ENCODE assay signal across 8 cellular contexts in the genomic region with DNA sequence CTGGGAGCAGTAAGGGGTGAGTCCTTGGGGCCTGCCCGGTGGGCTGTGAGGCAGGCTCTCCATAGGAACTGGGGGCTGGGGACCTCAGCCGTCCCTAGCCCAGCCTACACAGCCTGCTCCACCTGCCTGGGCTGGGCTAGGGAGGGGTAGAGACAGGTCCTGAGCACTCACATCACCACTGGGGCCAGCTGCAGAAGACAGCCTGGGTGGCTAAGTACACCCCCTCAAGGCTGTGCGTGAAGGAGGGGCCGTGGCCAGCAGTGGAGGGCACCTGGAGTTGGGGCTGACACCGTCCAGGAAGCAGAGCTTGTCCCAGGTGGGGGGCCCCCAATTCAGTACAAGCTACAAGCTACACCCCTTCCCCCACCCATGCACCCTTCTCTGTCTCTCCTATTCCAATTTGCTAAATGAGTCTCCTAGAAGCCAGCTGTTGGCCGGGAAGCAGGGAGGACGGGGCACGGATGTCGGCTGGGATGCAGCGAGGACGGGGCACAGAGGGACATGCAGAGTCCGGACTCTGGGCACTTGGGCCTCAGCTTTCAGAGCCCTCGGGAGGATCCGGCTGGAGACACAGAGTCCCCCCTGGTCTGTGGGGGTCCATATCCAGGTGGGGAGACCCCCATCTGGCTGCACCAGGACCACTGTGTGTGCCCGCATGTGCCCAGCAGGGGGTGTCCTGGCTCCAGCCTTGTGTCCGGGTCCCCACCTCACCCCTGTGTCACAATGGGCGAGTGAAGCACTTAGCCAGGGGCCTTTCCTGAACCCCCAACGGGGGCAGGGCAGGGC. TPM values are rescaled to one million over a fixed set of nuclear protein-coding genes. Genes with fewer than 3 reads are reported as not detected.
DNase-seq lines count a peak whose midpoint lies in the region; ATAC-seq and TF ChIP-seq lines count a peak whose summit lies in the region.

No MANE protein-coding gene starts in this region.

- H4K20me1 ChIP-seq in BLaER1 = no peaks in the 10 kb centered on the region

- peak overlapping the region; percentile 74 for H3K27ac Mint-ChIP-seq in activated T-helper 1 cell treated with anti-CD3 and anti-CD28 coated beads, Interleukin-12 subunit alpha, Interleukin-12 subunit beta, Interleukin-2, Interleukin-4 antibody, amounts not matched to agents 30 ng/mL and 10 ng/mL and 1 ng/mL, durations not matched to agents 14 hours and 24 hours and 36 hours

- peak overlapping the region; percentile 75 for H3K4me3 ChIP-seq in BLaER1

- no peaks in the 10 kb centered on the region for H3K27me3 ChIP-seq in BLaER1

- no peaks in the 10 kb centered on the region for H3K9me3 ChIP-seq in BLaER1

- peak overlapping the region; percentile 89 for H3K4me3 Mint-ChIP-seq in activated T-helper 1 cell treated with anti-CD3 and anti-CD28 coated beads, Interleukin-12 subunit alpha, Interleukin-12 subunit beta, Interleukin-2, Interleukin-4 antibody, amounts not matched to agents 30 ng/mL and 10 ng/mL and 1 ng/mL, durations not matched to agents 14 hours and 24 hours and 36 hours

- H3K27ac ChIP-seq in BLaER1 = peak overlapping the region; percentile 83

- peaks cover 37% of the 10 kb centered on the region for H3K4me1 Mint-ChIP-seq in activated T-helper 1 cell treated with anti-CD3 and anti-CD28 coated beads, Interleukin-12 subunit alpha, Interleukin-12 subunit beta, Interleukin-2, Interleukin-4 antibody, amounts not matched to agents 30 ng/mL and 10 ng/mL and 1 ng/mL, durations not matched to agents 14 hours and 24 hours and 36 hours (ENCODE audit: low read depth)

- no peaks in the 10 kb centered on the region for H3K27me3 Mint-ChIP-seq in activated T-helper 1 cell treated with anti-CD3 and anti-CD28 coated beads, Interleukin-12 subunit alpha, Interleukin-12 subunit beta, Interleukin-2, Interleukin-4 antibody, amounts not matched to agents 30 ng/mL and 10 ng/mL and 1 ng/mL, durations not matched to agents 14 hours and 24 hours and 36 hours (ENCODE audit: insufficient read depth)

- H3K9ac ChIP-seq in BLaER1 = peak overlapping the region; percentile 80; the same call in 1 of the 2 replicates

- no peaks in the 10 kb centered on the region for H3K36me3 ChIP-seq in BLaER1

- peak overlapping the region; percentile 98 for H3K4me2 ChIP-seq in BLaER1

- H3K36me3 Mint-ChIP-seq in activated T-helper 1 cell treated with anti-CD3 and anti-CD28 coated beads, Interleukin-12 subunit alpha, Interleukin-12 subunit beta, Interleukin-2, Interleukin-4 antibody, amounts not matched to agents 30 ng/mL and 10 ng/mL and 1 ng/mL, durations not matched to agents 14 hours and 24 hours and 36 hours (ENCODE audit: low read depth) = peaks cover 9% of the 10 kb centered on the region

- peak; percentile 40 for TF ChIP-seq POLR2A in GM18505 (IDR thresholded peaks at IDR 0.05; ENCODE audit: borderline replicate concordance, extremely low read depth, insufficient read depth, insufficient read length)

- no peak for DNase-seq in activated T-helper 1 cell treated with anti-CD3 and anti-CD28 coated beads, Interleukin-12 subunit alpha, Interleukin-12 subunit beta, Interleukin-2, Interleukin-4 antibody, amounts not matched to agents 30 ng/mL and 10 ng/mL and 1 ng/mL, durations not matched to agents 14 hours and 24 hours and 36 hours (ENCODE audit: low spot score)
- DNase-seq in lung microvascular endothelial cell (ENCODE audit: low read depth in 2 of 2) (peak; percentile 41 to 47), NCI-H345 treated with DMSO at 0.1 percent for 48 hours (lab: John Stamatoyannopoulos, UW; ENCODE audit: unreplicated experiment) (no peak), NCI-H446 treated with DMSO at 0.1 percent for 48 hours (lab: John Stamatoyannopoulos, UW) (no peak)

- H3K9me3 Mint-ChIP-seq in activated T-helper 1 cell treated with anti-CD3 and anti-CD28 coated beads, Interleukin-12 subunit alpha, Interleukin-12 subunit beta, Interleukin-2, Interleukin-4 antibody, amounts not matched to agents 30 ng/mL and 10 ng/mL and 1 ng/mL, durations not matched to agents 14 hours and 24 hours and 36 hours = no peaks in the 10 kb centered on the region

- no peak for ATAC-seq in GM18505 (IDR thresholded peaks at IDR 0.05; ENCODE audit: unreplicated experiment)
- ATAC-seq in HG03460 (IDR thresholded peaks at IDR 0.05; ENCODE audit: unreplicated experiment) = no peak
- no peak for ATAC-seq in GM18861 (IDR thresholded peaks at IDR 0.05; ENCODE audit: unreplicated experiment)

- intact Hi-C loops in activated T-helper 1 cell treated with anti-CD3 and anti-CD28 coated beads, Interleukin-12 subunit alpha, Interleukin-12 subunit beta, Interleukin-2, Interleukin-4 antibody, amounts not matched to agents 30 ng/mL and 10 ng/mL and 1 ng/mL, durations not matched to agents 14 hours and 24 hours and 36 hours (cut with micrococcal nuclease) = no loop called here

- peaks cover 48% of the 10 kb centered on the region for H3K4me1 ChIP-seq in BLaER1

RNA-seq across cellular contexts. Expression of a gene that starts 1.8 kb away (rescaled TPM):
- total RNA-seq in activated T-helper 1 cell treated with anti-CD3 and anti-CD28 coated beads, Interleukin-12 subunit alpha, Interleukin-12 subunit beta, Interleukin-2, Interleukin-4 antibody, amounts not matched to agents 30 ng/mL and 10 ng/mL and 1 ng/mL, durations not matched to agents 14 hours and 24 hours and 36 hours = 52.9 and 53.7 TPM in 2 replicates
- 109 TPM in 2 replicates for total RNA-seq in lung microvascular endothelial cell

RNA-seq across cellular contexts. Expression of a gene that starts 4.8 kb away (rescaled TPM):
- 25.8 and 30.3 TPM in 2 replicates for total RNA-seq in activated T-helper 1 cell treated with anti-CD3 and anti-CD28 coated beads, Interleukin-12 subunit alpha, Interleukin-12 subunit beta, Interleukin-2, Interleukin-4 antibody, amounts not matched to agents 30 ng/mL and 10 ng/mL and 1 ng/mL, durations not matched to agents 14 hours and 24 hours and 36 hours
- total RNA-seq in lung microvascular endothelial cell = 35.7 and 53.8 TPM in 2 replicates

RNA-seq across cellular contexts. Expression of a gene that starts 15.2 kb away (rescaled TPM):
- total RNA-seq in activated T-helper 1 cell treated with anti-CD3 and anti-CD28 coated beads, Interleukin-12 subunit alpha, Interleukin-12 subunit beta, Interleukin-2, Interleukin-4 antibody, amounts not matched to agents 30 ng/mL and 10 ng/mL and 1 ng/mL, durations not matched to agents 14 hours and 24 hours and 36 hours = 1.8 and 2.9 TPM in 2 replicates
- 23.3 and 24.8 TPM in 2 replicates for total RNA-seq in lung microvascular endothelial cell

RNA-seq across cellular contexts. Expression of a gene that starts 33.2 kb away (rescaled TPM):
- total RNA-seq in activated T-helper 1 cell treated with anti-CD3 and anti-CD28 coated beads, Interleukin-12 subunit alpha, Interleukin-12 subunit beta, Interleukin-2, Interleukin-4 antibody, amounts not matched to agents 30 ng/mL and 10 ng/mL and 1 ng/mL, durations not matched to agents 14 hours and 24 hours and 36 hours = not detected in 2 replicates
- total RNA-seq in lung microvascular endothelial cell = not detected in 2 replicates

RNA-seq across cellular contexts. Expression of a gene that starts 48.8 kb away (rescaled TPM):
- total RNA-seq in activated T-helper 1 cell treated with anti-CD3 and anti-CD28 coated beads, Interleukin-12 subunit alpha, Interleukin-12 subunit beta, Interleukin-2, Interleukin-4 antibody, amounts not matched to agents 30 ng/mL and 10 ng/mL and 1 ng/mL, durations not matched to agents 14 hours and 24 hours and 36 hours = 1.7 and 1.8 TPM in 2 replicates
- total RNA-seq in lung microvascular endothelial cell = under 0.01 and 0.22 TPM in 2 replicates

Comparison
In these comparisons a context has a peak if more than half of its experiments do, and no peak if none do; other contexts are left out.
1. DNase-seq: peak in lung microvascular endothelial cell (2 of 2); none in activated T-helper 1 cell treated with anti-CD3 and anti-CD28 coated beads, Interleukin-12 subunit alpha, Interleukin-12 subunit beta, Interleukin-2, Interleukin-4 antibody, amounts not matched to agents 30 ng/mL and 10 ng/mL and 1 ng/mL, durations not matched to agents 14 hours and 24 hours and 36 hours (single experiment), NCI-H345 treated with DMSO at 0.1 percent for 48 hours (single experiment) and NCI-H446 treated with DMSO at 0.1 percent for 48 hours (single experiment).